In the genomic region with DNA sequence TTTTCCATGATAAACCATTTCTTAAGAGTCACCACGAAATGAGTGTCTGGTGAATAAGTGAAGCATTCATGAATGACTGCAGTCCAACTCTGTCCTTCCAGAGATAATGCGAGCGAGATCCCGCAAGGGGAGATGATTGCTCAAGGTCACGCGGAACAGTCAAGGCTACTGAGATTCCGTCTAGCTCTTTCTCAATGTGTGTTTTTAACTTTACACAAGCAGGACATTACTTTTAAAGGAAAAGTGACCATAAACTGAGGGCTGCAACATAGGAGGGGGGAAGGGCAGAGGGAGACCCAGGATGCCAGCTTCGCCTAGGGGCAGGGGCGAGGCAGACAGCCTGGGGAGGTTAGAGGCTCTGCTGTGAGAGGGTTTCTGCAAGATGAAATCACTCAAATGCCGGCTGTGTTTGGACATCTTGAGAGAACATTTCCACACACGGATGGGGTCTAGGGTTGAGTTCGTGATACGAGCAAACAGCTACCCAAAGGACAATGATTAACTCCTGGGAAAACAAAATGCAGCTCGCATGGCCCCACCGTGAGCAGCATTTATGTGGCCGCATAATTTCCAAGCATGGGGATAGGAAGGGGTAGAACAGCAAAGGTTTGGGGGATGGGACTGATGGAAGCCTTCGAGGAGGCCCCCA, we compare ENCODE assay signal across 1 cellular context.
TF ChIP-seq lines count a peak whose summit lies in the region.

No MANE protein-coding gene starts in this region.

TF ChIP-seq in HepG2, 621 proteins besides CTCF, POLR2A, EP300 and RAD21 (continued from another document):
- TF ChIP-seq ZNF703 (CRISPR knock-in tag; IDR thresholded peaks at IDR 0.05; ENCODE audit: borderline replicate concordance) (0 out of 2 replicates have a peak, but pooled peaks have one; percentile 26), KAT8 (CRISPR knock-in tag; IDR thresholded peaks at IDR 0.05) (0 out of 2 replicates have a peak, but pooled peaks have one; percentile 29), BRD4 (CRISPR knock-in tag; IDR thresholded peaks at IDR 0.05) (peak; percentile 37; the same call in 1 of the 2 replicates), CEBPB (IDR thresholded peaks at IDR 0.05; ENCODE audit: borderline replicate concordance, low read depth, low read length) (peak; percentile 52), ZNF383 (CRISPR knock-in tag; IDR thresholded peaks at IDR 0.05; ENCODE audit: borderline replicate concordance) (no peak), PTBP1 (IDR thresholded peaks at IDR 0.05; ENCODE audit: low read depth, low read length, poor library complexity, severe bottlenecking) (no peak), HMGXB3 (CRISPR knock-in tag; IDR thresholded peaks at IDR 0.05; ENCODE audit: borderline replicate concordance) (0 out of 2 replicates have a peak, but pooled peaks have one; percentile 6), HES4 (CRISPR knock-in tag; IDR thresholded peaks at IDR 0.05; ENCODE audit: borderline replicate concordance) (no peak), MLX (CRISPR knock-in tag; IDR thresholded peaks at IDR 0.05) (peak; percentile 13; the same call in 1 of the 2 replicates), PPARG (CRISPR knock-in tag; conservative IDR thresholded peaks at IDR 0.05) (no peak), ZNF761 (CRISPR knock-in tag; conservative IDR thresholded peaks at IDR 0.05) (0 out of 2 replicates have a peak, but pooled peaks have one; percentile 29), THAP11 (CRISPR knock-in tag; IDR thresholded peaks at IDR 0.05) (peak; percentile 30; the same call in 1 of the 2 replicates), RXRB (CRISPR knock-in tag; IDR thresholded peaks at IDR 0.05; ENCODE audit: borderline replicate concordance) (peak; percentile 59; the same call in 1 of the 2 replicates), SSRP1 (CRISPR knock-in tag; IDR thresholded peaks at IDR 0.05) (no peak), EZH2 (conservative IDR thresholded peaks at IDR 0.05; ENCODE audit: low read depth, low read length) (no peak), TCF7 (IDR thresholded peaks at IDR 0.05; ENCODE audit: low read depth) (0 out of 2 replicates have a peak, but pooled peaks have one; percentile 3), ZNF24 (IDR thresholded peaks at IDR 0.05) (peak; percentile 70; the same call in 1 of the 2 replicates), ZNF614 (CRISPR knock-in tag; IDR thresholded peaks at IDR 0.05; ENCODE audit: borderline replicate concordance) (0 out of 2 replicates have a peak, but pooled peaks have one; percentile 14)
- TF ChIP-seq, protein P1, sequence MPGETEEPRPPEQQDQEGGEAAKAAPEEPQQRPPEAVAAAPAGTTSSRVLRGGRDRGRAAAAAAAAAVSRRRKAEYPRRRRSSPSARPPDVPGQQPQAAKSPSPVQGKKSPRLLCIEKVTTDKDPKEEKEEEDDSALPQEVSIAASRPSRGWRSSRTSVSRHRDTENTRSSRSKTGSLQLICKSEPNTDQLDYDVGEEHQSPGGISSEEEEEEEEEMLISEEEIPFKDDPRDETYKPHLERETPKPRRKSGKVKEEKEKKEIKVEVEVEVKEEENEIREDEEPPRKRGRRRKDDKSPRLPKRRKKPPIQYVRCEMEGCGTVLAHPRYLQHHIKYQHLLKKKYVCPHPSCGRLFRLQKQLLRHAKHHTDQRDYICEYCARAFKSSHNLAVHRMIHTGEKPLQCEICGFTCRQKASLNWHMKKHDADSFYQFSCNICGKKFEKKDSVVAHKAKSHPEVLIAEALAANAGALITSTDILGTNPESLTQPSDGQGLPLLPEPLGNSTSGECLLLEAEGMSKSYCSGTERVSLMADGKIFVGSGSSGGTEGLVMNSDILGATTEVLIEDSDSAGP (CRISPR knock-in tag; IDR thresholded peaks at IDR 0.05; ENCODE audit: borderline replicate concordance) = peak; percentile 88
- TF ChIP-seq, protein P2, sequence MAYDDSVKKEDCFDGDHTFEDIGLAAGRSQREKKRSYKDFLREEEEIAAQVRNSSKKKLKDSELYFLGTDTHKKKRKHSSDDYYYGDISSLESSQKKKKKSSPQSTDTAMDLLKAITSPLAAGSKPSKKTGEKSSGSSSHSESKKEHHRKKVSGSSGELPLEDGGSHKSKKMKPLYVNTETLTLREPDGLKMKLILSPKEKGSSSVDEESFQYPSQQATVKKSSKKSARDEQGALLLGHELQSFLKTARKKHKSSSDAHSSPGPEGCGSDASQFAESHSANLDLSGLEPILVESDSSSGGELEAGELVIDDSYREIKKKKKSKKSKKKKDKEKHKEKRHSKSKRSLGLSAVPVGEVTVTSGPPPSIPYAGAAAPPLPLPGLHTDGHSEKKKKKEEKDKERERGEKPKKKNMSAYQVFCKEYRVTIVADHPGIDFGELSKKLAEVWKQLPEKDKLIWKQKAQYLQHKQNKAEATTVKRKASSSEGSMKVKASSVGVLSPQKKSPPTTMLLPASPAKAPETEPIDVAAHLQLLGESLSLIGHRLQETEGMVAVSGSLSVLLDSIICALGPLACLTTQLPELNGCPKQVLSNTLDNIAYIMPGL (CRISPR knock-in tag; IDR thresholded peaks at IDR 0.05; ENCODE audit: borderline replicate concordance in 1 of 2, low read depth in 1 of 2) = peak in 1 of 2 experiments; percentile 20; a peak in 2 of 4 replicates
- TF ChIP-seq, protein P3, sequence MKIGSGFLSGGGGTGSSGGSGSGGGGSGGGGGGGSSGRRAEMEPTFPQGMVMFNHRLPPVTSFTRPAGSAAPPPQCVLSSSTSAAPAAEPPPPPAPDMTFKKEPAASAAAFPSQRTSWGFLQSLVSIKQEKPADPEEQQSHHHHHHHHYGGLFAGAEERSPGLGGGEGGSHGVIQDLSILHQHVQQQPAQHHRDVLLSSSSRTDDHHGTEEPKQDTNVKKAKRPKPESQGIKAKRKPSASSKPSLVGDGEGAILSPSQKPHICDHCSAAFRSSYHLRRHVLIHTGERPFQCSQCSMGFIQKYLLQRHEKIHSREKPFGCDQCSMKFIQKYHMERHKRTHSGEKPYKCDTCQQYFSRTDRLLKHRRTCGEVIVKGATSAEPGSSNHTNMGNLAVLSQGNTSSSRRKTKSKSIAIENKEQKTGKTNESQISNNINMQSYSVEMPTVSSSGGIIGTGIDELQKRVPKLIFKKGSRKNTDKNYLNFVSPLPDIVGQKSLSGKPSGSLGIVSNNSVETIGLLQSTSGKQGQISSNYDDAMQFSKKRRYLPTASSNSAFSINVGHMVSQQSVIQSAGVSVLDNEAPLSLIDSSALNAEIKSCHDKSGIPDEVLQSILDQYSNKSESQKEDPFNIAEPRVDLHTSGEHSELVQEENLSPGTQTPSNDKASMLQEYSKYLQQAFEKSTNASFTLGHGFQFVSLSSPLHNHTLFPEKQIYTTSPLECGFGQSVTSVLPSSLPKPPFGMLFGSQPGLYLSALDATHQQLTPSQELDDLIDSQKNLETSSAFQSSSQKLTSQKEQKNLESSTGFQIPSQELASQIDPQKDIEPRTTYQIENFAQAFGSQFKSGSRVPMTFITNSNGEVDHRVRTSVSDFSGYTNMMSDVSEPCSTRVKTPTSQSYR (CRISPR knock-in tag; IDR thresholded peaks at IDR 0.05; ENCODE audit: borderline replicate concordance) = peak; percentile 72; the same call in 1 of the 2 replicates
- TF ChIP-seq, protein P4, sequence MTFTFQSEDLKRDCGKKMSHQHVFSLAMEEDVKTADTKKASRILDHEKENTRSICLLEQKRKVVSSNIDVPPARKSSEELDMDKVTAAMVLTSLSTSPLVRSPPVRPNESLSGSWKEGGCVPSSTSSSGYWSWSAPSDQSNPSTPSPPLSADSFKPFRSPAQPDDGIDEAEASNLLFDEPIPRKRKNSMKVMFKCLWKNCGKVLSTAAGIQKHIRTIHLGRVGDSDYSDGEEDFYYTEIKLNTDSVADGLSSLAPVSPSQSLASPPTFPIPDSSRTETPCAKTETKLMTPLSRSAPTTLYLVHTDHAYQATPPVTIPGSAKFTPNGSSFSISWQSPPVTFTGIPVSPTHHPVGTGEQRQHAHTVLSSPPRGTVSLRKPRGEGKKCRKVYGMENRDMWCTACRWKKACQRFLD (CRISPR knock-in tag; IDR thresholded peaks at IDR 0.05; ENCODE audit: borderline replicate concordance) = no peak
